In genomic region chr22:38422615-38423511, GRCh38 we compare ENCODE assay signal across 12 cellular contexts. TPM values are rescaled to one million over a fixed set of nuclear protein-coding genes. Genes with fewer than 3 reads are reported as not detected.
A peak's percentile ranks its signal among the peaks of the same experiment; 100 is the strongest.
DNase-seq lines count a peak whose midpoint lies in the region; ATAC-seq and TF ChIP-seq lines count a peak whose summit lies in the region.
"Had no signal": no experiment of that assay in that cellular context is flagged by ENCODE, and none has a peak within 500 bp of the region (broad histone marks: within the 10 kb centered on the region; RNA-seq: fewer than 3 reads in every experiment).

No MANE protein-coding gene starts in this region.

- TF ChIP-seq CTCF in heart left ventricle (IDR thresholded peaks at IDR 0.05) (no peak), right atrium auricular region (IDR thresholded peaks at IDR 0.05) (no peak), WERI-Rb-1 (IDR thresholded peaks at IDR 0.05; ENCODE audit: low read depth, low read length) (no peak), transverse colon (IDR thresholded peaks at IDR 0.05) (no peak)

- in situ Hi-C loops in transverse colon (cut with MboI; ENCODE audit: low pct_ligation_motif_present in 1 of 4, low pct_unique_long_range_greater_than_20kb in 1 of 4, low sequenced_read_pairs in 3 of 4): loop anchor here in 1 of 4 donors (25.0 kb wide), 1 partner anchor 111 kb away; the partner anchor contains the start of gene CSNK1E

- TF ChIP-seq POLR2A in heart left ventricle (IDR thresholded peaks at IDR 0.05) (no peak), transverse colon (IDR thresholded peaks at IDR 0.05) (no peak)

- peaks cover 0 to 18% (median 0%) of the 10 kb centered on the region in 12 donors for H3K4me1 ChIP-seq in heart left ventricle
- no peaks in the 10 kb centered on the region for H3K4me1 ChIP-seq in right atrium auricular region
- H3K4me1 ChIP-seq in transverse colon: peaks cover 0 to 11% (median 7%) of the 10 kb centered on the region in 4 donors
- H3K4me1 ChIP-seq in effector memory CD4-positive, alpha-beta T cell (ENCODE audit: control insufficient read depth, insufficient read depth, low read length, poor library complexity, severe bottlenecking): no peaks in the 10 kb centered on the region
- H3K4me1 ChIP-seq: vagina had no signal

- no peak overlapping the region for H3K4me3 ChIP-seq in heart left ventricle
- no peak overlapping the region for H3K4me3 ChIP-seq in right atrium auricular region
- no peak overlapping the region for H3K4me3 ChIP-seq in WERI-Rb-1 (ENCODE audit: low read depth, low read length)
- no peak overlapping the region for H3K4me3 ChIP-seq in transverse colon
- no peak overlapping the region for H3K4me3 ChIP-seq in effector memory CD4-positive, alpha-beta T cell (ENCODE audit: insufficient read depth, low read depth, low read length, poor library complexity, severe bottlenecking)
- H3K4me3 ChIP-seq: vagina had no signal

- H3K36me3 ChIP-seq in heart left ventricle: peaks cover 0 to 7% (median 0%) of the 10 kb centered on the region in 9 donors
- no peaks in the 10 kb centered on the region for H3K36me3 ChIP-seq in right atrium auricular region
- H3K36me3 ChIP-seq in WERI-Rb-1: peaks cover 15% of the 10 kb centered on the region
- no peaks in the 10 kb centered on the region for H3K36me3 ChIP-seq in transverse colon
- H3K36me3 ChIP-seq in effector memory CD4-positive, alpha-beta T cell (ENCODE audit: control insufficient read depth, insufficient read depth, low read length): no peaks in the 10 kb centered on the region
- H3K36me3 ChIP-seq: vagina had no signal

- intact Hi-C loops in heart left ventricle (cut with DNase I): no loop called here
- intact Hi-C loops in left colon (cut with DNase I, micrococcal nuclease): no loop called here
- intact Hi-C loops in transverse colon (cut with DNase I; ENCODE audit: low total_unique reads): no loop called here

- DNase-seq in heart left ventricle: peak in 2 of 5 donors; percentile 21 to 55
- no peak for DNase-seq in right atrium auricular region (ENCODE audit: low spot score)
- DNase-seq in WERI-Rb-1: no peak
- peak; percentile 39 to 58 for DNase-seq in left colon
- peak; percentile 38 for DNase-seq in transverse colon
- no peak for DNase-seq in effector memory CD4-positive, alpha-beta T cell
- no peak for DNase-seq in stimulated activated CD4-positive, alpha-beta T cell treated with anti-CD3 and anti-CD28 coated beads, Interleukin-1b, Interleukin-23, amount 100 ng/mL, for 48 hours
- DNase-seq: NCI-H524 treated with DMSO at 0.1 percent for 48 hours had no signal

- TF ChIP-seq EP300 in transverse colon (IDR thresholded peaks at IDR 0.05; ENCODE audit: low read depth): no peak

- H3K27ac ChIP-seq in heart left ventricle (peak overlapping the region in 7 of 12 donors; percentile 3 to 58 (median 28)), right atrium auricular region (no peak overlapping the region), WERI-Rb-1 (peak overlapping the region; percentile 26), transverse colon (peak overlapping the region in 1 of 4 donors; percentile 35)
- no peak overlapping the region for H3K27ac ChIP-seq in effector memory CD4-positive, alpha-beta T cell (ENCODE audit: insufficient read depth, low read length, poor library complexity, severe bottlenecking)
- H3K27ac ChIP-seq: vagina had no signal

- H3K27me3 ChIP-seq in heart left ventricle (no peaks in the 10 kb centered on the region), right atrium auricular region (no peaks in the 10 kb centered on the region), WERI-Rb-1 (ENCODE audit: insufficient read depth, low read depth, severe bottlenecking) (no peaks in the 10 kb centered on the region), transverse colon (no peaks in the 10 kb centered on the region)
- H3K27me3 ChIP-seq in effector memory CD4-positive, alpha-beta T cell (replicated peaks; ENCODE audit: control insufficient read depth, insufficient read depth, low read length, poor library complexity, severe bottlenecking): no peaks in the 10 kb centered on the region
- H3K27me3 ChIP-seq: vagina had no signal

- H3K9me3 ChIP-seq in heart left ventricle: no peaks in the 10 kb centered on the region
- no peaks in the 10 kb centered on the region for H3K9me3 ChIP-seq in right atrium auricular region
- no peaks in the 10 kb centered on the region for H3K9me3 ChIP-seq in WERI-Rb-1 (ENCODE audit: severe bottlenecking)
- H3K9me3 ChIP-seq in transverse colon: no peaks in the 10 kb centered on the region
- no peaks in the 10 kb centered on the region for H3K9me3 ChIP-seq in effector memory CD4-positive, alpha-beta T cell (ENCODE audit: control insufficient read depth, low read length)
- H3K9me3 ChIP-seq: vagina had no signal

- 63 to 76% (median 67%) methylated on average over 21 of the region's 21 CpGs for WGBS in heart left ventricle, 4 donors
- 76% methylated on average over 18 of the region's 21 CpGs; no CpG with 5 or more reads in 1 of the 2 donors for WGBS in transverse colon (ENCODE audit: low coverage in 1 of 2), 2 donors

- peak in 3 of 4 donors; percentile 20 to 36 (median 23) for ATAC-seq in heart left ventricle
- ATAC-seq in left colon: peak; percentile 43
- no peak for ATAC-seq in HG02588 (IDR thresholded peaks at IDR 0.05; ENCODE audit: unreplicated experiment)

RNA-seq across cellular contexts. Expression of gene KCNJ4, which starts 32.1 kb away (rescaled TPM):
- 10 to 100 TPM; 14.5 to 85.5 (median 39.7) TPM for total RNA-seq in heart left ventricle
- polyA plus RNA-seq in heart left ventricle: 10 to 100 TPM; 20.3 to 57.9 TPM
- total RNA-seq in right atrium auricular region: 10 to 100 TPM in 1 of 2 donors, 1 to 10 TPM in 1; 7.0 to 36.7 TPM
- not detected for total RNA-seq in left colon
- total RNA-seq in transverse colon: not detected
- total RNA-seq: activated T-helper 1 cell treated with anti-CD3 and anti-CD28 coated beads, Interleukin-12 subunit alpha, Interleukin-12 subunit beta, Interleukin-2, Interleukin-4 antibody, amounts not matched to agents 30 ng/mL and 10 ng/mL and 1 ng/mL, durations not matched to agents 14 hours and 24 hours and 36 hours; epithelial cell of proximal tubule; vagina had no signal

RNA-seq across cellular contexts. Expression of gene KDELR3, which starts 45.0 kb away (rescaled TPM):
- total RNA-seq in heart left ventricle (10 to 100 TPM in 4 of 9 donors, 1 to 10 TPM in 5; 4.4 to 15.5 (median 8.5) TPM), right atrium auricular region (1 to 10 TPM; 8.0 to 9.2 TPM), left colon (10 to 100 TPM; 17.2 to 22.7 TPM), transverse colon (10 to 100 TPM in 1 of 4 donors, 1 to 10 TPM in 2, not detected in 1; 5.6 to 12.5 (median 8.7) TPM)
- 10 to 100 TPM in 1 of 2 donors, 1 to 10 TPM in 1; 7.8 to 10.5 TPM for polyA plus RNA-seq in heart left ventricle

Comparison
In these comparisons a context has a peak if more than half of its experiments do, and no peak if none do; other contexts are left out.
1. H3K27ac ChIP-seq: peak in heart left ventricle (7 of 12) and WERI-Rb-1 (single experiment); none in right atrium auricular region (0 of 2) and effector memory CD4-positive, alpha-beta T cell (single experiment).
2. DNase-seq: peak in left colon (2 of 2) and transverse colon (single experiment); none in right atrium auricular region (single experiment), WERI-Rb-1 (single experiment), effector memory CD4-positive, alpha-beta T cell (0 of 3) and stimulated activated CD4-positive, alpha-beta T cell treated with anti-CD3 and anti-CD28 coated beads, Interleukin-1b, Interleukin-23, amount 100 ng/mL, for 48 hours (single experiment).
3. RNA of gene KCNJ4, which starts 32.1 kb away (total RNA-seq): 14.5 to 85.5 TPM in heart left ventricle and 7.0 to 36.7 TPM in right atrium auricular region; not detected in left colon and not detected in transverse colon; every median in the first group is over 4 times any median in the second.